23 cellular contexts compared by ENCODE assay signal in genomic region chr15:93830221-93830765, GRCh38.
DNase-seq lines count a peak whose midpoint lies in the region; ATAC-seq, FAIRE-seq and TF ChIP-seq lines count a peak whose summit lies in the region.
"Had no signal": no experiment of that assay in that cellular context is flagged by ENCODE, and none has a peak within 500 bp of the region (broad histone marks: within the 10 kb centered on the region; RNA-seq: fewer than 3 reads in every experiment).

No MANE protein-coding gene starts in this region.

- no peaks in the 10 kb centered on the region for H3K9me3 Mint-ChIP-seq in neural progenitor cell
- H3K9me3 Mint-ChIP-seq: activated B cell treated with CpG ODN at 0.5 μM for 24 hours; activated CD4-positive, alpha-beta memory T cell treated with anti-CD3 and anti-CD28 coated beads for 36 hours; neural crest cell; stimulated activated naive CD8-positive, alpha-beta T cell treated with anti-CD3 and anti-CD28 coated beads, Interleukin-15, Interleukin-2, amounts not matched to agents 100 ng/mL and 50 ng/mL, for 24 hours had no signal

- H3K9me3 ChIP-seq in H1 (ENCODE audit: insufficient read depth in 2 of 2, low read depth in 1 of 2, low read length in 1 of 2) = no peaks in the 10 kb centered on the region
- no peaks in the 10 kb centered on the region for H3K9me3 ChIP-seq in neural progenitor cell (ENCODE audit: low read depth)
- H3K9me3 ChIP-seq: BLaER1, prostate gland, SK-N-SH, upper lobe of right lung had no signal

- POLR2A ChIA-PET in H1 (lab: Charles Lee; ENCODE audit: partially characterized antibody) = no interaction called here

- H3K36me3 Mint-ChIP-seq in neural progenitor cell = no peaks in the 10 kb centered on the region
- H3K36me3 Mint-ChIP-seq: activated CD4-positive, alpha-beta memory T cell treated with anti-CD3 and anti-CD28 coated beads for 36 hours had no signal

- TF ChIP-seq CTCF in H1 (IDR thresholded peaks at IDR 0.05; ENCODE audit: control extremely low read depth in 1 of 3, insufficient read depth in 1 of 3, low read depth in 1 of 3, low read length in 3 of 3) (no peak), neural progenitor cell (IDR thresholded peaks at IDR 0.05) (no peak), GM13976 (IDR thresholded peaks at IDR 0.05; ENCODE audit: borderline replicate concordance, control extremely low read depth, extremely low read depth, insufficient read depth, missing control alignments) (no peak)

- no peak overlapping the region for H3K23ac ChIP-seq in H1 (ENCODE audit: insufficient read length)

- no peak overlapping the region for H3K4ac ChIP-seq in H1 (replicated peaks; ENCODE audit: insufficient read length, low read depth, low read length)

- H3K36me3 ChIP-seq in H1 (ENCODE audit: control insufficient read depth in 2 of 4, insufficient read depth in 4 of 4, low read length in 3 of 4) (no peaks in the 10 kb centered on the region), neural progenitor cell (no peaks in the 10 kb centered on the region)
- H3K36me3 ChIP-seq: BLaER1, prostate gland, upper lobe of right lung had no signal

- no peaks in the 10 kb centered on the region for H3F3A ChIP-seq in neural progenitor cell (ENCODE audit: low read depth)

- TF ChIP-seq POLR2A in H1 (IDR thresholded peaks at IDR 0.05; ENCODE audit: control extremely low read depth in 1 of 2, low read depth in 2 of 2, low read length in 2 of 2) = no peak

- CTCF ChIA-PET in H1 (lab: Charles Lee; ENCODE audit: partially characterized antibody) = interaction anchor here (0.6 to 1.1 kb wide), 2 partner anchors 166 to 796 kb away, joined by 3 read pairs; no protein-coding TSS in a partner anchor

- H3K56ac ChIP-seq in H1 (replicated peaks; ENCODE audit: insufficient read length, low read depth, low read length) = no peak overlapping the region

- H2AFZ ChIP-seq in H1 (ENCODE audit: low read length) (0 out of 2 replicates have a peak overlapping the region, but pooled peaks have one; percentile 51), neural progenitor cell (replicated peaks) (no peak overlapping the region)
- H2AFZ ChIP-seq: GM23248 had no signal

- no peak overlapping the region for H3K4me3 ChIP-seq in H1 (ENCODE audit: extremely low read depth in 1 of 4, insufficient read depth in 2 of 4, low read depth in 3 of 4, low read length in 4 of 4)
- no peak overlapping the region for H3K4me3 ChIP-seq in neural progenitor cell
- H3K4me3 ChIP-seq: BLaER1, GM23248, prostate gland, upper lobe of right lung had no signal

- no peak overlapping the region for H2BK12ac ChIP-seq in H1 (ENCODE audit: low read depth, low read length)

- H3K18ac ChIP-seq in H1 (ENCODE audit: extremely low read depth, low read length) = no peak overlapping the region

- H4K5ac ChIP-seq in H1 (ENCODE audit: insufficient read length, low read depth, low read length) = no peak overlapping the region

- H3K4me2 ChIP-seq in H1 (ENCODE audit: insufficient read depth in 1 of 2, low read depth in 2 of 2, low read length in 2 of 2) (no peak overlapping the region), neural progenitor cell (no peak overlapping the region)
- H3K4me2 ChIP-seq: BLaER1, SK-N-SH had no signal

- peaks cover 46% of the 10 kb centered on the region for H3K4me1 Mint-ChIP-seq in neural progenitor cell
- H3K4me1 Mint-ChIP-seq: activated B cell treated with CpG ODN at 0.5 μM for 24 hours had no signal

- no peak overlapping the region for H2BK20ac ChIP-seq in H1 (ENCODE audit: low read length)

- no peaks in the 10 kb centered on the region for H3K23me2 ChIP-seq in H1 (ENCODE audit: low read depth, low read length)

- peak overlapping the region; percentile 66 for H3K27ac Mint-ChIP-seq in neural progenitor cell
- H3K27ac Mint-ChIP-seq: activated B cell treated with CpG ODN at 0.5 μM for 24 hours; activated CD4-positive, alpha-beta memory T cell treated with anti-CD3 and anti-CD28 coated beads for 36 hours; stimulated activated naive CD8-positive, alpha-beta T cell treated with anti-CD3 and anti-CD28 coated beads, Interleukin-15, Interleukin-2, amounts not matched to agents 100 ng/mL and 50 ng/mL, for 24 hours had no signal

- 93% methylated on average over 1 of the region's 1 CpG; no CpG with 5 or more reads in 1 of the 2 experiments for WGBS in H1 (ENCODE audit: extremely low coverage in 1 of 2, insufficient coverage in 1 of 2, insufficient read length in 1 of 2, insufficient replicate concordance in 2 of 2, low coverage in 1 of 2, low lambda C conversion rate in 2 of 2, missing lambda C conversion rate in 1 of 2), 2 experiments

- no peak overlapping the region for H3K27ac ChIP-seq in H1 (ENCODE audit: low read depth, low read length)
- no peak overlapping the region for H3K27ac ChIP-seq in neural progenitor cell
- H3K27ac ChIP-seq: BLaER1, GM23248, prostate gland, upper lobe of right lung had no signal

- no peak overlapping the region for H3K4me3 Mint-ChIP-seq in neural progenitor cell
- H3K4me3 Mint-ChIP-seq: activated B cell treated with CpG ODN at 0.5 μM for 24 hours; activated CD4-positive, alpha-beta memory T cell treated with anti-CD3 and anti-CD28 coated beads for 36 hours; neural crest cell; stimulated activated naive CD8-positive, alpha-beta T cell treated with anti-CD3 and anti-CD28 coated beads, Interleukin-15, Interleukin-2, amounts not matched to agents 100 ng/mL and 50 ng/mL, for 24 hours had no signal

- H2BK5ac ChIP-seq in H1 (ENCODE audit: low read depth, low read length) = no peak overlapping the region

- in situ Hi-C loops in GM13976 (cut with MboI; ENCODE audit: low sequenced_read_pairs, unreplicated experiment) = no loop called here

- H3K14ac ChIP-seq in H1 (ENCODE audit: insufficient read length) = no peak overlapping the region

- H2BK120ac ChIP-seq in H1 (replicated peaks; ENCODE audit: low read depth, low read length) = no peak overlapping the region

- FAIRE-seq in H1 (lab: Jason Lieb, UNC) = no peak

- H4K20me1 ChIP-seq in H1 (replicated peaks in 1 of 2; ENCODE audit: control insufficient read depth in 1 of 2, insufficient read depth in 2 of 2, low read length in 2 of 2) = no peaks in the 10 kb centered on the region
- no peaks in the 10 kb centered on the region for H4K20me1 ChIP-seq in neural progenitor cell (ENCODE audit: low read depth)
- H4K20me1 ChIP-seq: BLaER1 had no signal

- TF ChIP-seq RAD21 in H1 (IDR thresholded peaks at IDR 0.05 in 1 of 2, conservative IDR thresholded peaks at IDR 0.05 in 1 of 2; ENCODE audit: low read depth in 2 of 2, low read length in 2 of 2) = no peak

- no peak overlapping the region for H3K9ac ChIP-seq in H1 (replicated peaks in 1 of 4; ENCODE audit: extremely low read depth in 1 of 4, low read depth in 3 of 4, low read length in 3 of 4)
- no peak overlapping the region for H3K9ac ChIP-seq in neural progenitor cell
- H3K9ac ChIP-seq: BLaER1, GM23248, SK-N-SH had no signal

- peaks cover under 1 to 6% (median 2%) of the 10 kb centered on the region in 4 experiments; a peak in 5 of 7 replicates for H3K4me1 ChIP-seq in H1 (replicated peaks in 1 of 4; ENCODE audit: control insufficient read depth in 3 of 4, insufficient read depth in 4 of 4, low read length in 3 of 4)
- H3K4me1 ChIP-seq in neural progenitor cell = peaks cover 14% of the 10 kb centered on the region
- H3K4me1 ChIP-seq: BLaER1, prostate gland, upper lobe of right lung had no signal

- H3K27me3 ChIP-seq in H1 (replicated peaks in 1 of 4; ENCODE audit: control insufficient read depth in 3 of 4, extremely low read depth in 1 of 4, insufficient read depth in 3 of 4, low read length in 3 of 4) (no peaks in the 10 kb centered on the region), neural progenitor cell (no peaks in the 10 kb centered on the region)
- H3K27me3 ChIP-seq: BLaER1, upper lobe of right lung had no signal

- no peak overlapping the region for H4K91ac ChIP-seq in H1 (replicated peaks; ENCODE audit: insufficient read length, low read length)

- peak; percentile 56 for DNase-seq in COLO668 (lab: John Stamatoyannopoulos, UW; ENCODE audit: unreplicated experiment)
- DNase-seq in NCI-H345 treated with DMSO at 0.1 percent for 48 hours (lab: John Stamatoyannopoulos, UW; ENCODE audit: unreplicated experiment) = peak; percentile 82
- DNase-seq in H1 (ENCODE audit: low read depth in 1 of 2, low spot score in 2 of 2) = no peak
- DNase-seq in neural progenitor cell (ENCODE audit: low spot score) = no peak
- no peak for DNase-seq in SHP77 treated with DMSO at 0.1 percent for 48 hours (lab: John Stamatoyannopoulos, UW)
- DNase-seq in GM13976 (ENCODE audit: low spot score) = no peak
- DNase-seq: activated B cell treated with CpG ODN at 0.5 μM for 24 hours; activated CD4-positive, alpha-beta memory T cell treated with anti-CD3 and anti-CD28 coated beads for 36 hours; activated effector memory CD4-positive, alpha-beta T cell treated with anti-CD3 and anti-CD28 coated beads, Interleukin-2, amount 50 U/mL, for 16 hours; GF-D8; midbrain; MM.1S; NCI-H187; stimulated activated CD4-positive, alpha-beta T cell treated with anti-CD3 and anti-CD28 coated beads, Interleukin-4, amount 100 ng/mL, for 1 hour; upper lobe of right lung had no signal

- no peak overlapping the region for H2AK5ac ChIP-seq in H1 (ENCODE audit: low read depth, low read length)

- no peaks in the 10 kb centered on the region for H3K79me1 ChIP-seq in H1 (ENCODE audit: low read depth, low read length)

- ATAC-seq in HG02885 (IDR thresholded peaks at IDR 0.05; ENCODE audit: poor library complexity, unreplicated experiment) (no peak), GM19395 (IDR thresholded peaks at IDR 0.05; ENCODE audit: unreplicated experiment) (no peak)

- peaks cover 2% of the 10 kb centered on the region for H3K27me3 Mint-ChIP-seq in neural progenitor cell (ENCODE audit: insufficient read depth, low read depth)
- H3K27me3 Mint-ChIP-seq: activated B cell treated with CpG ODN at 0.5 μM for 24 hours; activated CD4-positive, alpha-beta memory T cell treated with anti-CD3 and anti-CD28 coated beads for 36 hours; stimulated activated naive CD8-positive, alpha-beta T cell treated with anti-CD3 and anti-CD28 coated beads, Interleukin-15, Interleukin-2, amounts not matched to agents 100 ng/mL and 50 ng/mL, for 24 hours had no signal

- no peak for TF ChIP-seq EP300 in H1 (IDR thresholded peaks at IDR 0.05; ENCODE audit: borderline replicate concordance in 1 of 2, low read depth in 2 of 2, low read length in 2 of 2)

- H4K8ac ChIP-seq in H1 (ENCODE audit: extremely low read depth, insufficient read depth, low read length) = no peak overlapping the region

- H2BK15ac ChIP-seq in H1 (ENCODE audit: low read length) = no peak overlapping the region

- H3K79me2 ChIP-seq in H1 (ENCODE audit: control insufficient read depth in 1 of 2, insufficient read depth in 2 of 2, low read length in 2 of 2) = no peaks in the 10 kb centered on the region
- H3K79me2 ChIP-seq in neural progenitor cell (ENCODE audit: low read depth) = no peaks in the 10 kb centered on the region

TF ChIP-seq in H1, 55 proteins besides CTCF, POLR2A, EP300 and RAD21 (continues in another document):
- TF ChIP-seq EZH2 (IDR thresholded peaks at IDR 0.05; ENCODE audit: low read depth, low read length, severe bottlenecking) = no peak

Comparison
In these comparisons a context has a peak if more than half of its experiments do, and no peak if none do; other contexts are left out.
1. DNase-seq: peak in COLO668 (single experiment) and NCI-H345 treated with DMSO at 0.1 percent for 48 hours (single experiment); none in H1 (0 of 2), neural progenitor cell (single experiment), SHP77 treated with DMSO at 0.1 percent for 48 hours (single experiment) and GM13976 (single experiment).